22 cellular contexts compared by ENCODE assay signal in genomic region chr1:11145741-11146140, GRCh38. TPM values are rescaled to one million over a fixed set of nuclear protein-coding genes. Genes with fewer than 3 reads are reported as not detected.
DNase-seq lines count a peak whose midpoint lies in the region; ATAC-seq and TF ChIP-seq lines count a peak whose summit lies in the region.
"Had no signal": no experiment of that assay in that cellular context is flagged by ENCODE, and none has a peak within 500 bp of the region (broad histone marks: within the 10 kb centered on the region; RNA-seq: fewer than 3 reads in every experiment).

No MANE protein-coding gene starts in this region.

- peaks cover 76% of the 10 kb centered on the region for H3K36me3 ChIP-seq in left ventricle myocardium inferior
- peaks cover 49% of the 10 kb centered on the region for H3K36me3 ChIP-seq in PC-3 (ENCODE audit: low read depth, low read length)

- ATAC-seq in left cardiac atrium: no peak
- ATAC-seq in PC-3: no peak
- no peak for ATAC-seq in HG03442 (IDR thresholded peaks at IDR 0.05; ENCODE audit: unreplicated experiment)
- ATAC-seq: GM12878 had no signal

- CTCF ChIA-PET in PC-3 (lab: Charles Lee): no interaction called here

- no peaks in the 10 kb centered on the region for H4K20me1 ChIP-seq in PC-3 (ENCODE audit: low read length)
- H4K20me1 ChIP-seq: BLaER1 had no signal

- peak overlapping the region; percentile 61 for H3K27ac ChIP-seq in left ventricle myocardium inferior (replicated peaks)
- peak overlapping the region; percentile 84 for H3K27ac ChIP-seq in PC-3 (ENCODE audit: low read length)
- H3K27ac ChIP-seq: BLaER1 had no signal

- no peaks in the 10 kb centered on the region for H3K9me3 Mint-ChIP-seq in brain
- H3K9me3 Mint-ChIP-seq: CD14-positive monocyte; CD4-positive, alpha-beta memory T cell; CD4-positive, CD25-positive, alpha-beta regulatory T cell; CD8-positive, alpha-beta memory T cell had no signal

- peak overlapping the region in 3 of 5 experiments; percentile 45 to 75 (median 65) for H3K27ac Mint-ChIP-seq in brain
- H3K27ac Mint-ChIP-seq: CD4-positive, CD25-positive, alpha-beta regulatory T cell had no signal

- POLR2A ChIA-PET in PC-3 (lab: Charles Lee; ENCODE audit: unreplicated experiment): no interaction called here

- no peak overlapping the region for H3K9ac ChIP-seq in PC-3 (ENCODE audit: low read length)
- H3K9ac ChIP-seq: BLaER1 had no signal

- no peak overlapping the region for H3K4me2 ChIP-seq in PC-3 (ENCODE audit: low read length)
- H3K4me2 ChIP-seq: BLaER1 had no signal

- no TSS peak for BruUV-seq in PC-3 (replicated peaks; lab: Mats Ljungman, UMichigan)

- H3K4me3 Mint-ChIP-seq in brain: no peak overlapping the region
- H3K4me3 Mint-ChIP-seq: CD14-positive monocyte; CD4-positive, alpha-beta memory T cell; CD4-positive, CD25-positive, alpha-beta regulatory T cell; CD8-positive, alpha-beta memory T cell had no signal

- peaks cover 9% of the 10 kb centered on the region for H3F3A ChIP-seq in PC-3 (ENCODE audit: low read length, unreplicated experiment)

- no peak for TF ChIP-seq CTCF in left ventricle myocardium inferior (IDR thresholded peaks at IDR 0.05; ENCODE audit: borderline replicate concordance)
- no peak for TF ChIP-seq CTCF in PC-3 (conservative IDR thresholded peaks at IDR 0.05; ENCODE audit: low read depth, low read length)
- no peak for TF ChIP-seq CTCF in brain (conservative IDR thresholded peaks at IDR 0.05)

- H3K79me2 ChIP-seq in PC-3 (ENCODE audit: low read length): no peaks in the 10 kb centered on the region

- intact Hi-C loops in left ventricle myocardium inferior (cut with micrococcal nuclease) (no loop called here), left cardiac atrium (cut with DNase I) (no loop called here), PC-3 (cut with micrococcal nuclease) (no loop called here)

- DNase-seq in left ventricle myocardium inferior (no peak), left cardiac atrium (no peak), PC-3 (no peak), cerebellum (ENCODE audit: low spot score) (peak; percentile 42), DMS 273 treated with DMSO at 0.1 percent for 48 hours (lab: John Stamatoyannopoulos, UW) (no peak), NCI-H2196 (lab: John Stamatoyannopoulos, UW; ENCODE audit: unreplicated experiment) (no peak)
- DNase-seq: 8988T; ACHN; BE2C; CD4-positive, alpha-beta memory T cell; CD4-positive, CD25-positive, alpha-beta regulatory T cell; CD8-positive, alpha-beta memory T cell; COR-L47; DMS79 treated with DMSO at 0.1 percent for 48 hours; GDM1 had no signal

- H3K9me3 ChIP-seq in left ventricle myocardium inferior (replicated peaks) (no peaks in the 10 kb centered on the region), PC-3 (ENCODE audit: low read length) (no peaks in the 10 kb centered on the region)
- H3K9me3 ChIP-seq: BE2C, BLaER1 had no signal

- H3K27me3 Mint-ChIP-seq in brain: no peaks in the 10 kb centered on the region
- H3K27me3 Mint-ChIP-seq: CD4-positive, alpha-beta memory T cell; CD4-positive, CD25-positive, alpha-beta regulatory T cell; CD8-positive, alpha-beta memory T cell had no signal

- H3K4me1 ChIP-seq in left ventricle myocardium inferior (peaks cover 46% of the 10 kb centered on the region), PC-3 (ENCODE audit: insufficient read depth, low read length) (peaks cover 36% of the 10 kb centered on the region)
- H3K4me1 ChIP-seq: BE2C, BLaER1 had no signal

- no peaks in the 10 kb centered on the region for H3K9me2 ChIP-seq in PC-3 (replicated peaks; ENCODE audit: low read length)

- peaks cover 14% of the 10 kb centered on the region for H3K4me1 Mint-ChIP-seq in brain
- H3K4me1 Mint-ChIP-seq: CD14-positive monocyte had no signal

- peaks cover 73% of the 10 kb centered on the region for H3K36me3 Mint-ChIP-seq in brain

- H3K4me3 ChIP-seq in left ventricle myocardium inferior (no peak overlapping the region), PC-3 (ENCODE audit: low read length) (no peak overlapping the region)
- H3K4me3 ChIP-seq: BLaER1, GM12878 had no signal

- H2AFZ ChIP-seq in PC-3 (ENCODE audit: low read length): no peak overlapping the region

- H3K27me3 ChIP-seq in left ventricle myocardium inferior (ENCODE audit: low read depth) (no peaks in the 10 kb centered on the region), PC-3 (ENCODE audit: low read length) (no peaks in the 10 kb centered on the region)
- H3K27me3 ChIP-seq: BE2C, BLaER1 had no signal

RNA-seq across cellular contexts. Expression of gene ANGPTL7, which starts 43.4 kb away (rescaled TPM):
- total RNA-seq in left ventricle myocardium inferior (1.1 TPM), left cardiac atrium (1 to 10 TPM in 1 of 2 donors, under 1 TPM in 1; 0.39 to 3.0 TPM), PC-3 (2014; rRNA removed) (not detected in 2 replicates), cerebellum (0.27 TPM)
- polyA plus RNA-seq in brain (ENCODE audit: insufficient read depth, low read depth, low replicate concordance): not detected
- total RNA-seq: A673; CD4-positive, alpha-beta memory T cell; CD4-positive, CD25-positive, alpha-beta regulatory T cell; CD8-positive, alpha-beta memory T cell; GM12878 had no signal
- polyA plus RNA-seq: AG04450; CD14-positive monocyte; CD4-positive, alpha-beta memory T cell; CD4-positive, CD25-positive, alpha-beta regulatory T cell; CD8-positive, alpha-beta memory T cell had no signal

RNA-seq across cellular contexts. Expression of gene EXOSC10, which starts 46.1 kb away (rescaled TPM):
- total RNA-seq in left ventricle myocardium inferior (17.1 TPM), left cardiac atrium (10 to 100 TPM; 19.8 to 26.6 TPM), PC-3 (2014; rRNA removed) (95.9 and 96.3 TPM in 2 replicates), cerebellum (54.3 TPM)
- polyA plus RNA-seq in brain (ENCODE audit: insufficient read depth, low read depth, low replicate concordance): 43.7 TPM
